Comparison of ENCODE assay signal across 1 cellular context in genomic region chr16:57485916-57486857, GRCh38.
A peak's percentile ranks its signal among the peaks of the same experiment; 100 is the strongest.
TF ChIP-seq lines count a peak whose summit lies in the region.

Gene DOK4 (minus strand): TSS chr16:57486493. CDS start chr16:57479507, 6,986 bp downstream.

TF ChIP-seq in HepG2, 621 proteins besides CTCF, POLR2A, EP300 and RAD21 (continued from another document and continues in another):
- TF ChIP-seq ARID4A (CRISPR knock-in tag; IDR thresholded peaks at IDR 0.05; ENCODE audit: borderline replicate concordance) (peak; percentile 50), ZNF430 (CRISPR knock-in tag; IDR thresholded peaks at IDR 0.05) (peak; percentile 21; the same call in 1 of the 2 replicates), ZNF749 (CRISPR knock-in tag; IDR thresholded peaks at IDR 0.05; ENCODE audit: borderline replicate concordance) (0 out of 2 replicates have a peak, but pooled peaks have one; percentile 33), PRDM15 (CRISPR knock-in tag; IDR thresholded peaks at IDR 0.05) (peak; percentile 77), PITX1 (CRISPR knock-in tag; IDR thresholded peaks at IDR 0.05) (no peak), ZNF770 (CRISPR knock-in tag; IDR thresholded peaks at IDR 0.05) (0 out of 2 replicates have a peak, but pooled peaks have one; percentile 9), ZNF646 (CRISPR knock-in tag; IDR thresholded peaks at IDR 0.05) (0 out of 2 replicates have a peak, but pooled peaks have one; percentile 51), PRMT3 (CRISPR knock-in tag; IDR thresholded peaks at IDR 0.05; ENCODE audit: borderline replicate concordance, low read depth) (0 out of 2 replicates have a peak, but pooled peaks have one; percentile 26), ZNF263 (CRISPR knock-in tag; IDR thresholded peaks at IDR 0.05) (peak; percentile 62), SPEN (CRISPR knock-in tag; IDR thresholded peaks at IDR 0.05; ENCODE audit: low read depth) (peak; percentile 54; the same call in 1 of the 2 replicates), ZNF772 (CRISPR knock-in tag; IDR thresholded peaks at IDR 0.05) (0 out of 2 replicates have a peak, but pooled peaks have one; percentile 28), DRAP1 (CRISPR knock-in tag; IDR thresholded peaks at IDR 0.05) (peak; percentile 41; the same call in 1 of the 2 replicates), ZNF782 (CRISPR knock-in tag; IDR thresholded peaks at IDR 0.05; ENCODE audit: borderline replicate concordance) (0 out of 2 replicates have a peak, but pooled peaks have one; percentile 31), SP5 (CRISPR knock-in tag; IDR thresholded peaks at IDR 0.05; ENCODE audit: borderline replicate concordance, low read depth) (peak; percentile 72; the same call in 1 of the 2 replicates), KLF13 (CRISPR knock-in tag; IDR thresholded peaks at IDR 0.05) (0 out of 2 replicates have a peak, but pooled peaks have one; percentile 52), SIN3A (IDR thresholded peaks at IDR 0.05; ENCODE audit: borderline replicate concordance, low read depth, low read length) (peak; percentile 47; the same call in 1 of the 2 replicates), ZNF670 (CRISPR knock-in tag; IDR thresholded peaks at IDR 0.05; ENCODE audit: borderline replicate concordance) (peak; percentile 44; the same call in 1 of the 2 replicates), TSC22D2 (CRISPR knock-in tag; IDR thresholded peaks at IDR 0.05; ENCODE audit: borderline replicate concordance) (no peak), ZNF124 (CRISPR knock-in tag; IDR thresholded peaks at IDR 0.05) (no peak), RXRA (CRISPR knock-in tag; IDR thresholded peaks at IDR 0.05) (no peak), KDM5B (CRISPR knock-in tag; IDR thresholded peaks at IDR 0.05; ENCODE audit: borderline replicate concordance) (peak; percentile 57), ZNF563 (CRISPR knock-in tag; IDR thresholded peaks at IDR 0.05) (peak; percentile 50; the same call in 1 of the 2 replicates), TARDBP (CRISPR knock-in tag; IDR thresholded peaks at IDR 0.05) (peak; percentile 12; the same call in 1 of the 2 replicates), SP4 (CRISPR knock-in tag; IDR thresholded peaks at IDR 0.05) (peak; percentile 87; the same call in 1 of the 2 replicates), PPARG (CRISPR knock-in tag; conservative IDR thresholded peaks at IDR 0.05) (0 out of 2 replicates have a peak, but pooled peaks have one; percentile 3), RBAK (CRISPR knock-in tag; IDR thresholded peaks at IDR 0.05) (no peak), POGK (CRISPR knock-in tag; conservative IDR thresholded peaks at IDR 0.05) (peak; percentile 99), GZF1 (CRISPR knock-in tag; IDR thresholded peaks at IDR 0.05) (peak; percentile 99), ZNF687 (CRISPR knock-in tag; IDR thresholded peaks at IDR 0.05) (peak; percentile 22; the same call in 1 of the 2 replicates), NR2F6 (IDR thresholded peaks at IDR 0.05) (no peak), NR2F6 (CRISPR knock-in tag; IDR thresholded peaks at IDR 0.05) (no peak), MAX (IDR thresholded peaks at IDR 0.05) (peak; percentile 23; the same call in 1 of the 2 replicates)
